Comparison of ENCODE assay signal across 16 cellular contexts in genomic region chr14:105365101-105365500, GRCh38. TPM values are rescaled to one million over a fixed set of nuclear protein-coding genes. Genes with fewer than 3 reads are reported as not detected.
DNase-seq lines count a peak whose midpoint lies in the region; ATAC-seq and TF ChIP-seq lines count a peak whose summit lies in the region.
"Had no signal": no experiment of that assay in that cellular context is flagged by ENCODE, and none has a peak within 500 bp of the region (broad histone marks: within the 10 kb centered on the region; RNA-seq: fewer than 3 reads in every experiment).

No MANE protein-coding gene starts in this region.

- H3K9me2 ChIP-seq in Karpas-422 (replicated peaks; ENCODE audit: insufficient read depth, low read length) = no peaks in the 10 kb centered on the region
- no peaks in the 10 kb centered on the region for H3K9me2 ChIP-seq in SU-DHL-6 (replicated peaks; ENCODE audit: insufficient read depth, low read length)

- H3K27ac ChIP-seq in right cardiac atrium (ENCODE audit: low read length) = no peak overlapping the region
- no peak overlapping the region for H3K27ac ChIP-seq in right atrium auricular region
- no peak overlapping the region for H3K27ac ChIP-seq in Karpas-422 (ENCODE audit: low read length)
- no peak overlapping the region for H3K27ac ChIP-seq in SU-DHL-6 (ENCODE audit: low read depth, low read length)
- peak overlapping the region; percentile 59 for H3K27ac ChIP-seq in substantia nigra (ENCODE audit: low read depth, low read length, poor library complexity, severe bottlenecking)
- H3K27ac ChIP-seq: HL-60 had no signal

- H3K36me3 ChIP-seq in right atrium auricular region (peaks cover 26% of the 10 kb centered on the region), Karpas-422 (ENCODE audit: insufficient read depth, low read length) (no peaks in the 10 kb centered on the region), SU-DHL-6 (ENCODE audit: low read length) (no peaks in the 10 kb centered on the region)
- H3K36me3 ChIP-seq: BE2C had no signal

- peaks cover 16% of the 10 kb centered on the region; the same call in 1 of the 2 replicates for H4K20me1 ChIP-seq in Karpas-422 (ENCODE audit: insufficient read depth, low read depth, low read length)
- H4K20me1 ChIP-seq in SU-DHL-6 (ENCODE audit: low read depth, low read length) = no peaks in the 10 kb centered on the region

- peaks cover 7% of the 10 kb centered on the region; the same call in 1 of the 2 replicates for H3F3A ChIP-seq in SU-DHL-6 (ENCODE audit: insufficient read depth)

- H3K4me1 ChIP-seq in right cardiac atrium (ENCODE audit: control insufficient read depth, insufficient read depth, low read length) = no peaks in the 10 kb centered on the region
- H3K4me1 ChIP-seq in right atrium auricular region = no peaks in the 10 kb centered on the region
- H3K4me1 ChIP-seq in Karpas-422 (ENCODE audit: low read length) = peaks cover 4% of the 10 kb centered on the region; the same call in 1 of the 2 replicates
- H3K4me1 ChIP-seq: Caco-2 had no signal

- peak overlapping the region; percentile 23 for H3K4me2 ChIP-seq in Karpas-422 (ENCODE audit: low read depth, low read length, poor library complexity, severe bottlenecking)
- peak overlapping the region; percentile 63 for H3K4me2 ChIP-seq in SU-DHL-6 (ENCODE audit: low read depth, low read length, poor library complexity, severe bottlenecking)

- no peak overlapping the region for H3K4me3 ChIP-seq in right cardiac atrium (ENCODE audit: low read length)
- no peak overlapping the region for H3K4me3 ChIP-seq in right atrium auricular region
- no peak overlapping the region for H3K4me3 ChIP-seq in Karpas-422 (ENCODE audit: low read length)
- H3K4me3 ChIP-seq in SU-DHL-6 (ENCODE audit: insufficient read depth, low read length, poor library complexity, severe bottlenecking) = no peak overlapping the region
- H3K4me3 ChIP-seq: K562 had no signal

- H2AFZ ChIP-seq in Karpas-422 (ENCODE audit: low read length) (no peak overlapping the region), SU-DHL-6 (ENCODE audit: low read depth, low read length, severe bottlenecking) (no peak overlapping the region)

- H3K9me3 ChIP-seq in right cardiac atrium (ENCODE audit: control insufficient read depth, low read length) (no peaks in the 10 kb centered on the region), right atrium auricular region (no peaks in the 10 kb centered on the region), Karpas-422 (ENCODE audit: low read length) (no peaks in the 10 kb centered on the region), SU-DHL-6 (ENCODE audit: insufficient read depth, low read length) (no peaks in the 10 kb centered on the region)
- H3K9me3 ChIP-seq: BE2C, Caco-2 had no signal

- no peaks in the 10 kb centered on the region for H3K79me2 ChIP-seq in Karpas-422 (ENCODE audit: low read length)
- no peaks in the 10 kb centered on the region for H3K79me2 ChIP-seq in SU-DHL-6 (ENCODE audit: insufficient read depth, low read length)

- H3K9ac ChIP-seq in Karpas-422 (ENCODE audit: low read length) = no peak overlapping the region
- no peak overlapping the region for H3K9ac ChIP-seq in SU-DHL-6 (ENCODE audit: low read length)

- DNase-seq in right cardiac atrium = peak in 2 of 3 donors; percentile 45 to 49
- DNase-seq in right atrium auricular region (ENCODE audit: low spot score) = no peak
- DNase-seq in Karpas-422 = no peak
- no peak for DNase-seq in substantia nigra (lab: John Stamatoyannopoulos, UW)
- DNase-seq: 8988T; BE2C; Caco-2; CD8-positive, alpha-beta memory T cell; GOT3; H9 had no signal

- TF ChIP-seq CTCF in right atrium auricular region (IDR thresholded peaks at IDR 0.05) (no peak), SU-DHL-6 (IDR thresholded peaks at IDR 0.05; ENCODE audit: insufficient read depth, low read length, poor library complexity, severe bottlenecking) (no peak)

- H3K27me3 ChIP-seq in right cardiac atrium (ENCODE audit: control insufficient read depth, insufficient read depth) = no peaks in the 10 kb centered on the region
- H3K27me3 ChIP-seq in right atrium auricular region = no peaks in the 10 kb centered on the region
- no peaks in the 10 kb centered on the region for H3K27me3 ChIP-seq in Karpas-422 (ENCODE audit: low read length)
- no peaks in the 10 kb centered on the region for H3K27me3 ChIP-seq in SU-DHL-6 (ENCODE audit: low read length)
- H3K27me3 ChIP-seq: BE2C had no signal

- intact Hi-C loops in right cardiac atrium (cut with DNase I) = no loop called here

- 87% methylated on average over 11 of the region's 11 CpGs for WGBS in right cardiac atrium

- ATAC-seq in right cardiac atrium (no peak), GM18867 (IDR thresholded peaks at IDR 0.05; ENCODE audit: unreplicated experiment) (no peak), GM19324 (IDR thresholded peaks at IDR 0.05; ENCODE audit: low FRiP score, unreplicated experiment) (no peak), HG02885 (IDR thresholded peaks at IDR 0.05; ENCODE audit: poor library complexity, unreplicated experiment) (no peak)

RNA-seq across cellular contexts. Expression of gene TEX22, which starts 33.2 kb away (rescaled TPM):
- 1 to 10 TPM in 2 of 4 donors, under 1 TPM in 2; 0.46 to 1.9 (median 1.00) TPM for total RNA-seq in right cardiac atrium
- polyA plus RNA-seq in right cardiac atrium = 0.05 TPM
- under 1 TPM in 1 of 2 donors, not detected in 1; 0.16 TPM for total RNA-seq in right atrium auricular region
- total RNA-seq in Karpas-422 (2014; rRNA removed; shearing (Covaris generic); ENCODE audit: low replicate concordance) = 0.67 and 1.7 TPM in 2 replicates

RNA-seq across cellular contexts. Expression of gene PACS2, which starts 50.6 kb away (rescaled TPM):
- total RNA-seq in right cardiac atrium = 10 to 100 TPM; 50.6 to 67.0 (median 64.4) TPM
- 63.0 TPM for polyA plus RNA-seq in right cardiac atrium
- total RNA-seq in right atrium auricular region = 10 to 100 TPM; 55.0 to 59.7 TPM
- total RNA-seq in Karpas-422 (2014; rRNA removed; shearing (Covaris generic); ENCODE audit: low replicate concordance) = 32.4 and 55.8 TPM in 2 replicates

RNA-seq across cellular contexts. Expression of gene MTA1, which starts 54.5 kb away (rescaled TPM):
- 100 to 1,000 TPM; 121 to 179 (median 157) TPM for total RNA-seq in right cardiac atrium
- 131 TPM for polyA plus RNA-seq in right cardiac atrium
- 10 to 100 TPM; 51.9 to 61.7 TPM for total RNA-seq in right atrium auricular region
- 94.6 and 204 TPM in 2 replicates for total RNA-seq in Karpas-422 (2014; rRNA removed; shearing (Covaris generic); ENCODE audit: low replicate concordance)

Comparison
In these comparisons a context has a peak if more than half of its experiments do, and no peak if none do; other contexts are left out.
1. DNase-seq: peak in right cardiac atrium (2 of 3); none in right atrium auricular region (single experiment), Karpas-422 (single experiment) and substantia nigra (0 of 49).